In the genomic region with DNA sequence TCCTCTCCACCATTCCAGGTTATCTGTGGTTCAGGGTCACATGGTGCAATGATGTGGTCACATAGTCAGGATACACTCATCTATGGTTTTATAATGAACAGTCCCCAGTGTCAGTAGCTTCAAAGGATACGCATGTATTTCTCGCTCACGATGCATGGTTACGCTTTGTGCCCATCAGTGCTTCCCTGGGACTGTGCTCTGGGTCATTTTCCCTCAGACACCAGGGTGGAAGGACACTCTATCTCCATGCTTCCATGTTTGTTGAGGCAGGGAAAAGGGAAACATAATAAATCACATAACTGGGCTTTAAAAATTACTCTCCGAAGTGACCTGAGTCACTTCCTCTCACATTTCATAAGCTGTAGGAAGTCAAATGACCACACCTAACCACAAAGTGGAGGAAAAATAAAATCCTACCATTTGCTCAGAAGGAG, we compare ENCODE assay signal across 2 cellular contexts.
TF ChIP-seq lines count a peak whose summit lies in the region.

No MANE protein-coding gene starts in this region.

TF ChIP-seq in GM23338, 12 proteins besides CTCF, POLR2A, EP300 and RAD21:
- no peak for TF ChIP-seq NANOG (IDR thresholded peaks at IDR 0.05; ENCODE audit: borderline replicate concordance)
- TF ChIP-seq EZH2 (IDR thresholded peaks at IDR 0.05; ENCODE audit: low read depth, unreplicated experiment): no peak
- no peak for TF ChIP-seq ZNF114 (CRISPR knock-in tag; IDR thresholded peaks at IDR 0.05)
- TF ChIP-seq, protein P1, sequence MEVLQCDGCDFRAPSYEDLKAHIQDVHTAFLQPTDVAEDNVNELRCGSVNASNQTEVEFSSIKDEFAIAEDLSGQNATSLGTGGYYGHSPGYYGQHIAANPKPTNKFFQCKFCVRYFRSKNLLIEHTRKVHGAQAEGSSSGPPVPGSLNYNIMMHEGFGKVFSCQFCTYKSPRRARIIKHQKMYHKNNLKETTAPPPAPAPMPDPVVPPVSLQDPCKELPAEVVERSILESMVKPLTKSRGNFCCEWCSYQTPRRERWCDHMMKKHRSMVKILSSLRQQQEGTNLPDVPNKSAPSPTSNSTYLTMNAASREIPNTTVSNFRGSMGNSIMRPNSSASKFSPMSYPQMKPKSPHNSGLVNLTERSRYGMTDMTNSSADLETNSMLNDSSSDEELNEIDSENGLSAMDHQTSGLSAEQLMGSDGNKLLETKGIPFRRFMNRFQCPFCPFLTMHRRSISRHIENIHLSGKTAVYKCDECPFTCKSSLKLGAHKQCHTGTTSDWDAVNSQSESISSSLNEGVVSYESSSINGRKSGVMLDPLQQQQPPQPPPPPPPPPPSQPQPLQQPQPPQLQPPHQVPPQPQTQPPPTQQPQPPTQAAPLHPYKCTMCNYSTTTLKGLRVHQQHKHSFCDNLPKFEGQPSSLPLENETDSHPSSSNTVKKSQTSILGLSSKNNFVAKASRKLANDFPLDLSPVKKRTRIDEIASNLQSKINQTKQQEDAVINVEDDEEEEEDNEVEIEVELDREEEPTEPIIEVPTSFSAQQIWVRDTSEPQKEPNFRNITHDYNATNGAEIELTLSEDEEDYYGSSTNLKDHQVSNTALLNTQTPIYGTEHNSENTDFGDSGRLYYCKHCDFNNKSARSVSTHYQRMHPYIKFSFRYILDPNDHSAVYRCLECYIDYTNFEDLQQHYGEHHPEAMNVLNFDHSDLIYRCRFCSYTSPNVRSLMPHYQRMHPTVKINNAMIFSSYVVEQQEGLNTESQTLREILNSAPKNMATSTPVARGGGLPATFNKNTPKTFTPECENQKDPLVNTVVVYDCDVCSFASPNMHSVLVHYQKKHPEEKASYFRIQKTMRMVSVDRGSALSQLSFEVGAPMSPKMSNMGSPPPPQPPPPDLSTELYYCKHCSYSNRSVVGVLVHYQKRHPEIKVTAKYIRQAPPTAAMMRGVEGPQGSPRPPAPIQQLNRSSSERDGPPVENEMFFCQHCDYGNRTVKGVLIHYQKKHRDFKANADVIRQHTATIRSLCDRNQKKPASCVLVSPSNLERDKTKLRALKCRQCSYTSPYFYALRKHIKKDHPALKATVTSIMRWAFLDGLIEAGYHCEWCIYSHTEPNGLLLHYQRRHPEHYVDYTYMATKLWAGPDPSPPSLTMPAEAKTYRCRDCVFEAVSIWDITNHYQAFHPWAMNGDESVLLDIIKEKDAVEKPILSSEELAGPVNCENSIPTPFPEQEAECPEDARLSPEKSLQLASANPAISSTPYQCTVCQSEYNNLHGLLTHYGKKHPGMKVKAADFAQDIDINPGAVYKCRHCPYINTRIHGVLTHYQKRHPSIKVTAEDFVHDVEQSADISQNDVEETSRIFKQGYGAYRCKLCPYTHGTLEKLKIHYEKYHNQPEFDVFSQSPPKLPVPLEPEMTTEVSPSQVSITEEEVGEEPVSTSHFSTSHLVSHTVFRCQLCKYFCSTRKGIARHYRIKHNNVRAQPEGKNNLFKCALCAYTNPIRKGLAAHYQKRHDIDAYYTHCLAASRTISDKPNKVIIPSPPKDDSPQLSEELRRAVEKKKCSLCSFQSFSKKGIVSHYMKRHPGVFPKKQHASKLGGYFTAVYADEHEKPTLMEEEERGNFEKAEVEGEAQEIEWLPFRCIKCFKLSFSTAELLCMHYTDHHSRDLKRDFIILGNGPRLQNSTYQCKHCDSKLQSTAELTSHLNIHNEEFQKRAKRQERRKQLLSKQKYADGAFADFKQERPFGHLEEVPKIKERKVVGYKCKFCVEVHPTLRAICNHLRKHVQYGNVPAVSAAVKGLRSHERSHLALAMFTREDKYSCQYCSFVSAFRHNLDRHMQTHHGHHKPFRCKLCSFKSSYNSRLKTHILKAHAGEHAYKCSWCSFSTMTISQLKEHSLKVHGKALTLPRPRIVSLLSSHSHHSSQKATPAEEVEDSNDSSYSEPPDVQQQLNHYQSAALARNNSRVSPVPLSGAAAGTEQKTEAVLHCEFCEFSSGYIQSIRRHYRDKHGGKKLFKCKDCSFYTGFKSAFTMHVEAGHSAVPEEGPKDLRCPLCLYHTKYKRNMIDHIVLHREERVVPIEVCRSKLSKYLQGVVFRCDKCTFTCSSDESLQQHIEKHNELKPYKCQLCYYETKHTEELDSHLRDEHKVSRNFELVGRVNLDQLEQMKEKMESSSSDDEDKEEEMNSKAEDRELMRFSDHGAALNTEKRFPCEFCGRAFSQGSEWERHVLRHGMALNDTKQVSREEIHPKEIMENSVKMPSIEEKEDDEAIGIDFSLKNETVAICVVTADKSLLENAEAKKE (CRISPR knock-in tag; IDR thresholded peaks at IDR 0.05): no peak
- TF ChIP-seq EZH2phosphoT487 (IDR thresholded peaks at IDR 0.05; ENCODE audit: unreplicated experiment): no peak
- TF ChIP-seq CREB1 (CRISPR knock-in tag; IDR thresholded peaks at IDR 0.05; ENCODE audit: low read depth): no peak
- TF ChIP-seq ZNF331 (CRISPR knock-in tag; IDR thresholded peaks at IDR 0.05; ENCODE audit: low read depth): no peak
- TF ChIP-seq POLR2AphosphoS5 (IDR thresholded peaks at IDR 0.05; ENCODE audit: low read depth): no peak
- TF ChIP-seq, protein P2, sequence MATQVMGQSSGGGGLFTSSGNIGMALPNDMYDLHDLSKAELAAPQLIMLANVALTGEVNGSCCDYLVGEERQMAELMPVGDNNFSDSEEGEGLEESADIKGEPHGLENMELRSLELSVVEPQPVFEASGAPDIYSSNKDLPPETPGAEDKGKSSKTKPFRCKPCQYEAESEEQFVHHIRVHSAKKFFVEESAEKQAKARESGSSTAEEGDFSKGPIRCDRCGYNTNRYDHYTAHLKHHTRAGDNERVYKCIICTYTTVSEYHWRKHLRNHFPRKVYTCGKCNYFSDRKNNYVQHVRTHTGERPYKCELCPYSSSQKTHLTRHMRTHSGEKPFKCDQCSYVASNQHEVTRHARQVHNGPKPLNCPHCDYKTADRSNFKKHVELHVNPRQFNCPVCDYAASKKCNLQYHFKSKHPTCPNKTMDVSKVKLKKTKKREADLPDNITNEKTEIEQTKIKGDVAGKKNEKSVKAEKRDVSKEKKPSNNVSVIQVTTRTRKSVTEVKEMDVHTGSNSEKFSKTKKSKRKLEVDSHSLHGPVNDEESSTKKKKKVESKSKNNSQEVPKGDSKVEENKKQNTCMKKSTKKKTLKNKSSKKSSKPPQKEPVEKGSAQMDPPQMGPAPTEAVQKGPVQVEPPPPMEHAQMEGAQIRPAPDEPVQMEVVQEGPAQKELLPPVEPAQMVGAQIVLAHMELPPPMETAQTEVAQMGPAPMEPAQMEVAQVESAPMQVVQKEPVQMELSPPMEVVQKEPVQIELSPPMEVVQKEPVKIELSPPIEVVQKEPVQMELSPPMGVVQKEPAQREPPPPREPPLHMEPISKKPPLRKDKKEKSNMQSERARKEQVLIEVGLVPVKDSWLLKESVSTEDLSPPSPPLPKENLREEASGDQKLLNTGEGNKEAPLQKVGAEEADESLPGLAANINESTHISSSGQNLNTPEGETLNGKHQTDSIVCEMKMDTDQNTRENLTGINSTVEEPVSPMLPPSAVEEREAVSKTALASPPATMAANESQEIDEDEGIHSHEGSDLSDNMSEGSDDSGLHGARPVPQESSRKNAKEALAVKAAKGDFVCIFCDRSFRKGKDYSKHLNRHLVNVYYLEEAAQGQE (IDR thresholded peaks at IDR 0.05; ENCODE audit: unreplicated experiment): no peak
- TF ChIP-seq, protein P3, sequence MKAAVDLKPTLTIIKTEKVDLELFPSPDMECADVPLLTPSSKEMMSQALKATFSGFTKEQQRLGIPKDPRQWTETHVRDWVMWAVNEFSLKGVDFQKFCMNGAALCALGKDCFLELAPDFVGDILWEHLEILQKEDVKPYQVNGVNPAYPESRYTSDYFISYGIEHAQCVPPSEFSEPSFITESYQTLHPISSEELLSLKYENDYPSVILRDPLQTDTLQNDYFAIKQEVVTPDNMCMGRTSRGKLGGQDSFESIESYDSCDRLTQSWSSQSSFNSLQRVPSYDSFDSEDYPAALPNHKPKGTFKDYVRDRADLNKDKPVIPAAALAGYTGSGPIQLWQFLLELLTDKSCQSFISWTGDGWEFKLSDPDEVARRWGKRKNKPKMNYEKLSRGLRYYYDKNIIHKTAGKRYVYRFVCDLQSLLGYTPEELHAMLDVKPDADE (IDR thresholded peaks at IDR 0.05): no peak

TF ChIP-seq in endothelial cell of umbilical vein, 7 proteins besides CTCF, POLR2A, EP300 and RAD21:
- TF ChIP-seq GATA2 (IDR thresholded peaks at IDR 0.05; ENCODE audit: insufficient read depth, insufficient read length, low read depth, low read length) (peak; percentile 62), JUN (IDR thresholded peaks at IDR 0.05; ENCODE audit: borderline replicate concordance, insufficient read depth, insufficient read length, low read depth) (peak; percentile 39), MYC (IDR thresholded peaks at IDR 0.05; ENCODE audit: low read depth, low read length) (no peak), FOS (IDR thresholded peaks at IDR 0.05; ENCODE audit: borderline replicate concordance, insufficient read depth, low read length) (peak; percentile 34)
